In genomic region chr3:101809178-101810022, GRCh38 we compare ENCODE assay signal across 8 cellular contexts. TPM values are rescaled to one million over a fixed set of nuclear protein-coding genes. Genes with fewer than 3 reads are reported as not detected.
DNase-seq lines count a peak whose midpoint lies in the region; ATAC-seq, FAIRE-seq and TF ChIP-seq lines count a peak whose summit lies in the region.

No MANE protein-coding gene starts in this region.

- no peak overlapping the region for H3K4me3 ChIP-seq in cardiac muscle cell
- no peak overlapping the region for H3K4me3 ChIP-seq in RWPE2 (ENCODE audit: severe bottlenecking)
- no peak overlapping the region for H3K4me3 ChIP-seq in cardiac fibroblast (replicated peaks in 1 of 2; ENCODE audit: low read depth in 2 of 2, low read length in 2 of 2)
- H3K4me3 ChIP-seq in HepG2 (replicated peaks in 1 of 3; ENCODE audit: insufficient read depth in 1 of 3, low read depth in 2 of 3, low read length in 3 of 3) = no peak overlapping the region
- H3K4me3 ChIP-seq in thoracic aorta = no peak overlapping the region

- in situ Hi-C loops in HepG2 (cut with HindIII; ENCODE audit: extremely low pct_ligation_motif_present, low pct_unique_long_range_greater_than_20kb) = loop anchor here (5.0 to 10.0 kb wide), 2 partner anchors 418 to 725 kb away; no protein-coding TSS in a partner anchor

- peak; percentile 67 for TF ChIP-seq CTCF in cardiac muscle cell (IDR thresholded peaks at IDR 0.05; ENCODE audit: low read depth, low read length)
- peak; percentile 62 for TF ChIP-seq CTCF in RWPE2 (IDR thresholded peaks at IDR 0.05; ENCODE audit: poor library complexity, severe bottlenecking)
- TF ChIP-seq CTCF in cardiac fibroblast (IDR thresholded peaks at IDR 0.05; ENCODE audit: low read depth, low read length) = peak; percentile 60
- TF ChIP-seq CTCF in HepG2 (CRISPR knock-in tag; IDR thresholded peaks at IDR 0.05) = peak; percentile 71
- peak; percentile 67 for TF ChIP-seq CTCF in thoracic aorta (IDR thresholded peaks at IDR 0.05)

- CTCF ChIA-PET in HepG2 (lab: Yijun Ruan, JAX; ENCODE audit: low intra/inter-chr PET ratio, low total read pairs) = interaction anchor here (1.3 to 2.4 kb wide), 3 partner anchors 415 to 727 kb away, joined by 4 to 24 read pairs (median 8); no protein-coding TSS in a partner anchor

- no peak overlapping the region for H3K9ac ChIP-seq in HepG2 (ENCODE audit: insufficient read depth, low read depth, low read length)

- no peak for TF ChIP-seq POLR2A in HepG2 (IDR thresholded peaks at IDR 0.05; ENCODE audit: insufficient read depth in 1 of 2, low read depth in 2 of 2, low read length in 2 of 2)

- no peaks in the 10 kb centered on the region for H3K36me3 ChIP-seq in cardiac muscle cell
- peaks cover 12% of the 10 kb centered on the region; the same call in 1 of the 2 replicates for H3K36me3 ChIP-seq in RWPE2 (ENCODE audit: low read depth)
- no peaks in the 10 kb centered on the region for H3K36me3 ChIP-seq in HepG2 (replicated peaks in 1 of 2; ENCODE audit: control insufficient read depth in 1 of 2, insufficient read depth in 2 of 2, low read length in 2 of 2)
- no peaks in the 10 kb centered on the region for H3K36me3 ChIP-seq in thoracic aorta

- no peak overlapping the region for H2AFZ ChIP-seq in HepG2 (ENCODE audit: low read length)

- H3K4me1 ChIP-seq in cardiac muscle cell (ENCODE audit: low read depth) (peaks cover 20% of the 10 kb centered on the region), RWPE2 (ENCODE audit: insufficient read depth, poor library complexity, severe bottlenecking) (no peaks in the 10 kb centered on the region), HepG2 (ENCODE audit: insufficient read depth, low read length) (peaks cover 23% of the 10 kb centered on the region), thoracic aorta (ENCODE audit: control insufficient read depth in 1 of 2, low read depth in 2 of 2) (peaks cover 6 to 22% of the 10 kb centered on the region in 2 donors)

- ATAC-seq in Right ventricle myocardium inferior (no peak), HG03442 (IDR thresholded peaks at IDR 0.05; ENCODE audit: unreplicated experiment) (peak; percentile 29), RWPE2 (ENCODE audit: low read depth) (no peak), HepG2 (peak; percentile 66), thoracic aorta (ENCODE audit: insufficient number of reproducible peaks, low FRiP score, low read depth) (peak; percentile 44), GM21526 (IDR thresholded peaks at IDR 0.05; ENCODE audit: low FRiP score, unreplicated experiment) (no peak)

- peak overlapping the region; percentile 47 for H3K27ac ChIP-seq in cardiac muscle cell
- H3K27ac ChIP-seq in RWPE2 (ENCODE audit: poor library complexity, severe bottlenecking) = no peak overlapping the region
- H3K27ac ChIP-seq in HepG2 (ENCODE audit: extremely low read length, insufficient read depth, low read length) = no peak overlapping the region
- no peak overlapping the region for H3K27ac ChIP-seq in thoracic aorta

- H3K27me3 ChIP-seq in cardiac muscle cell (no peaks in the 10 kb centered on the region), RWPE2 (ENCODE audit: insufficient read depth, poor library complexity, severe bottlenecking) (no peaks in the 10 kb centered on the region), HepG2 (ENCODE audit: control insufficient read depth in 1 of 2, insufficient read depth in 2 of 2, low read length in 2 of 2) (no peaks in the 10 kb centered on the region), thoracic aorta (replicated peaks; ENCODE audit: insufficient read depth) (no peaks in the 10 kb centered on the region)

- TF ChIP-seq RAD21 in HepG2 (CRISPR knock-in tag; IDR thresholded peaks at IDR 0.05) = peak; percentile 57

- H3K79me2 ChIP-seq in HepG2 (ENCODE audit: insufficient read depth, low read length) = no peaks in the 10 kb centered on the region

- peak; percentile 78 for FAIRE-seq in HepG2 (lab: Jason Lieb, UNC)

- DNase-seq in cardiac muscle cell (ENCODE audit: low read depth in 1 of 2, low spot score in 1 of 2) = peak; percentile 67 to 69
- DNase-seq in Right ventricle myocardium inferior (ENCODE audit: missing footprints) = no peak
- no peak for DNase-seq in RWPE2 (ENCODE audit: low spot score)
- DNase-seq in cardiac fibroblast (ENCODE audit: low read depth in 2 of 2) = peak; percentile 68 to 73
- peak; percentile 29 for DNase-seq in HepG2 (ENCODE audit: low spot score)
- no peak for DNase-seq in thoracic aorta (ENCODE audit: low spot score)

- no peaks in the 10 kb centered on the region for H3K9me3 ChIP-seq in cardiac muscle cell (ENCODE audit: low read depth)
- no peaks in the 10 kb centered on the region for H3K9me3 ChIP-seq in RWPE2 (ENCODE audit: severe bottlenecking)
- H3K9me3 ChIP-seq in HepG2 (ENCODE audit: low read length) = no peaks in the 10 kb centered on the region
- H3K9me3 ChIP-seq in thoracic aorta = no peaks in the 10 kb centered on the region

- H4K20me1 ChIP-seq in HepG2 (ENCODE audit: insufficient read depth, low read length) = no peaks in the 10 kb centered on the region

- POLR2A ChIA-PET in HepG2 (lab: Yijun Ruan, JAX) = interaction anchor here (1.0 kb wide), 1 partner anchor 40 kb away, joined by 5 read pairs; the partner anchor contains the start of gene NFKBIZ

- no peak overlapping the region for H3K4me2 ChIP-seq in HepG2 (ENCODE audit: low read depth, low read length)

- intact Hi-C loops in Right ventricle myocardium inferior (cut with DNase I) (loop anchor here (1.0 to 5.0 kb wide), 3 partner anchors 38 to 723 kb away; partner anchors contain the start of gene NFKBIZ), HepG2 (cut with micrococcal nuclease; ENCODE audit: unreplicated experiment) (loop anchor here (1.0 to 10.0 kb wide), 4 partner anchors 38 to 416 kb away; partner anchors contain the start of gene NFKBIZ)

- no peak for TF ChIP-seq EP300 in HepG2 (IDR thresholded peaks at IDR 0.05; ENCODE audit: low read depth in 2 of 2, low read length in 2 of 2)
- no peak for TF ChIP-seq EP300 in HepG2 (CRISPR knock-in tag; IDR thresholded peaks at IDR 0.05; ENCODE audit: borderline replicate concordance)

- no TSS peak for BruUV-seq in HepG2 (replicated peaks; lab: Mats Ljungman, UMichigan)

TF ChIP-seq in HepG2, 621 proteins besides CTCF, POLR2A, EP300 and RAD21 (continues in another document):
- peak; percentile 83 for TF ChIP-seq STAG1 (CRISPR knock-in tag; IDR thresholded peaks at IDR 0.05)
- TF ChIP-seq SYNCRIP (IDR thresholded peaks at IDR 0.05; ENCODE audit: insufficient read depth, low read depth, low read length) = no peak

RNA-seq across cellular contexts. Expression of gene NXPE3, which starts 30.4 kb away (rescaled TPM):
- total RNA-seq in cardiac muscle cell (4.9 and 7.7 TPM in 2 replicates), Right ventricle myocardium inferior (42.0 TPM), HepG2 (2016; rRNA removed; fragmentation: Illumina TruSeq; extraction: Trizol) (4.7 and 5.3 TPM in 2 replicates), thoracic aorta (10 to 100 TPM; 15.7 to 30.7 TPM)
- polyA plus RNA-seq in cardiac muscle cell (6.7 and 7.3 TPM in 2 replicates), HepG2 (2011; rRNA removed) (3.5 and 3.6 TPM in 2 replicates)
- 2.1 and 2.6 TPM in 2 replicates for total RNA-seq in HepG2 (2016; cell fraction: cytosol; rRNA removed; fragmentation: Illumina TruSeq; extraction: Trizol; ENCODE audit: low read depth)
- total RNA-seq in HepG2 (2016; cell fraction: insoluble cytoplasmic fraction; rRNA removed; fragmentation: Illumina TruSeq; extraction: Trizol) = 4.8 and 5.6 TPM in 2 replicates
- 8.2 and 9.3 TPM in 2 replicates for total RNA-seq in HepG2 (2016; cell fraction: membrane; rRNA removed; fragmentation: Illumina TruSeq; extraction: Trizol)
- 2.8 and 4.3 TPM in 2 replicates for total RNA-seq in HepG2 (2016; cell fraction: nucleus; rRNA removed; fragmentation: Illumina TruSeq; extraction: Trizol)
- 2.9 and 4.4 TPM in 2 replicates for polyA plus RNA-seq in HepG2 (2011; cell fraction: cytosol; rRNA removed)
- polyA plus RNA-seq in HepG2 (2011; cell fraction: nucleus; rRNA removed) = 1.7 and 2.3 TPM in 2 replicates
- polyA plus RNA-seq in HepG2 (2012) = 2.8 and 4.3 TPM in 2 replicates
- polyA plus RNA-seq in HepG2 (2016; cell fraction: cytosol; fragmentation: Illumina TruSeq; extraction: Trizol; ENCODE audit: low read depth) = 3.2 and 3.3 TPM in 2 replicates
- polyA plus RNA-seq in HepG2 (2016; cell fraction: insoluble cytoplasmic fraction; fragmentation: Illumina TruSeq; extraction: Trizol; ENCODE audit: low read depth) = 6.4 and 7.2 TPM in 2 replicates
- polyA plus RNA-seq in HepG2 (2016; cell fraction: membrane; fragmentation: Illumina TruSeq; extraction: Trizol; ENCODE audit: low read depth) = 7.5 and 7.8 TPM in 2 replicates
- 4.1 and 5.6 TPM in 2 replicates for polyA plus RNA-seq in HepG2 (2016; cell fraction: nucleus; fragmentation: Illumina TruSeq; extraction: Trizol; ENCODE audit: insufficient read depth, low read depth)
- polyA minus RNA-seq in HepG2 (2011; rRNA and poly(A)+ RNA removed; ENCODE audit: low replicate concordance) = 7.4 and 7.9 TPM in 2 replicates
- 1.8 and 3.9 TPM in 2 replicates for polyA minus RNA-seq in HepG2 (2011; cell fraction: cytosol; rRNA and poly(A)+ RNA removed)
- polyA minus RNA-seq in HepG2 (2011; cell fraction: nucleus; rRNA and poly(A)+ RNA removed) = 3.2 and 4.4 TPM in 2 replicates

RNA-seq across cellular contexts. Expression of gene NFKBIZ, which starts 39.9 kb away (rescaled TPM):
- 75.5 and 86.5 TPM in 2 replicates for total RNA-seq in cardiac muscle cell
- polyA plus RNA-seq in cardiac muscle cell = 15.4 and 32.6 TPM in 2 replicates
- 14.8 TPM for total RNA-seq in Right ventricle myocardium inferior
- total RNA-seq in HepG2 (2016; rRNA removed; fragmentation: Illumina TruSeq; extraction: Trizol) = 5.5 and 25.9 TPM in 2 replicates
- total RNA-seq in HepG2 (2016; cell fraction: cytosol; rRNA removed; fragmentation: Illumina TruSeq; extraction: Trizol; ENCODE audit: low read depth) = 2.7 and 3.1 TPM in 2 replicates
- total RNA-seq in HepG2 (2016; cell fraction: insoluble cytoplasmic fraction; rRNA removed; fragmentation: Illumina TruSeq; extraction: Trizol) = 5.7 and 27.3 TPM in 2 replicates
- 4.4 and 4.9 TPM in 2 replicates for total RNA-seq in HepG2 (2016; cell fraction: membrane; rRNA removed; fragmentation: Illumina TruSeq; extraction: Trizol)
- total RNA-seq in HepG2 (2016; cell fraction: nucleus; rRNA removed; fragmentation: Illumina TruSeq; extraction: Trizol) = 68.6 TPM in 2 replicates
- polyA plus RNA-seq in HepG2 (2011; rRNA removed) = 60.6 and 64.4 TPM in 2 replicates
- 15.1 and 18.0 TPM in 2 replicates for polyA plus RNA-seq in HepG2 (2011; cell fraction: cytosol; rRNA removed)
- polyA plus RNA-seq in HepG2 (2011; cell fraction: nucleus; rRNA removed) = 119 and 131 TPM in 2 replicates
- polyA plus RNA-seq in HepG2 (2012) = 6.7 and 12.3 TPM in 2 replicates
- polyA plus RNA-seq in HepG2 (2016; cell fraction: cytosol; fragmentation: Illumina TruSeq; extraction: Trizol; ENCODE audit: low read depth) = 1.2 and 1.6 TPM in 2 replicates
- polyA plus RNA-seq in HepG2 (2016; cell fraction: insoluble cytoplasmic fraction; fragmentation: Illumina TruSeq; extraction: Trizol; ENCODE audit: low read depth) = 3.7 and 4.3 TPM in 2 replicates
- polyA plus RNA-seq in HepG2 (2016; cell fraction: membrane; fragmentation: Illumina TruSeq; extraction: Trizol; ENCODE audit: low read depth) = 1.9 and 2.3 TPM in 2 replicates
- 93.3 and 117 TPM in 2 replicates for polyA plus RNA-seq in HepG2 (2016; cell fraction: nucleus; fragmentation: Illumina TruSeq; extraction: Trizol; ENCODE audit: insufficient read depth, low read depth)
- 12.8 and 49.4 TPM in 2 replicates for polyA minus RNA-seq in HepG2 (2011; rRNA and poly(A)+ RNA removed; ENCODE audit: low replicate concordance)
- polyA minus RNA-seq in HepG2 (2011; cell fraction: cytosol; rRNA and poly(A)+ RNA removed) = 11.4 and 16.5 TPM in 2 replicates
- polyA minus RNA-seq in HepG2 (2011; cell fraction: nucleus; rRNA and poly(A)+ RNA removed) = 170 and 306 TPM in 2 replicates
- 100 to 1,000 TPM; 206 to 225 TPM for total RNA-seq in thoracic aorta

Comparison
In these comparisons a context has a peak if more than half of its experiments do, and no peak if none do; other contexts are left out.
1. DNase-seq: peak in cardiac muscle cell (2 of 2), cardiac fibroblast (2 of 2) and HepG2 (single experiment); none in Right ventricle myocardium inferior (single experiment), RWPE2 (single experiment) and thoracic aorta (single experiment).
2. ATAC-seq: peak in HG03442 (single experiment), HepG2 (single experiment) and thoracic aorta (single experiment); none in Right ventricle myocardium inferior (single experiment), RWPE2 (single experiment) and GM21526 (single experiment).
3. Peak in every context shown above with its lines, with median percentiles within 50 percentile points of each other: CTCF ChIP-seq.